ENCODE assay signal across 15 cellular contexts in the genomic region with DNA sequence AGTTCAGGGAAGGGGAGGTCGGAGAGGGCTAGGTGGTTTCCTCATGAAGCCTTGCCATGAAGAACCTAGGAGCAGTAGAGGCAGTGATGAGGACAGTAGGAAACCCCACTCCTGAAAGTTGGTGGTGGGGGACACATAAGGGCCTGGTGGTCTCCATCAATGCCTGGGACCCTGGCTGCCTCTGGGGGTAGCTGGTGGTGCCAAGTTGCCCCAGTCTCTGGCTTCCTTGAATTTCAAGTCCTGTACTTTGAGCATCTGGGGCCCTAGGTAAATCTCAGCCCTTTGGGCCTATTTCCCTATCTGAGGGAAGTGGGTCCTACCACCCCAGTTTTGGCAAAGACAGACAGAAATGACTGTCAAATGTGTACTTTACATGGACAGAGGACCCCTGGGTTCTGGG. TPM values are rescaled to one million over a fixed set of nuclear protein-coding genes. Genes with fewer than 3 reads are reported as not detected.
DNase-seq lines count a peak whose midpoint lies in the region; ATAC-seq and TF ChIP-seq lines count a peak whose summit lies in the region.
"Had no signal": no experiment of that assay in that cellular context is flagged by ENCODE, and none has a peak within 500 bp of the region (broad histone marks: within the 10 kb centered on the region; RNA-seq: fewer than 3 reads in every experiment).

No MANE protein-coding gene starts in this region.

- H3K9ac ChIP-seq in endodermal cell (ENCODE audit: extremely low read depth, low read length, poor library complexity, severe bottlenecking), result no peak overlapping the region

- H3K4me3 ChIP-seq in endodermal cell (ENCODE audit: low read length) (no peak overlapping the region), upper lobe of right lung (no peak overlapping the region), left ventricle myocardium inferior (no peak overlapping the region)
- H3K4me3 ChIP-seq: GM12878, GM23338 had no signal

- no peak for TF ChIP-seq CTCF in endodermal cell (conservative IDR thresholded peaks at IDR 0.05)
- no peak for TF ChIP-seq CTCF in upper lobe of right lung (IDR thresholded peaks at IDR 0.05)
- TF ChIP-seq CTCF in left ventricle myocardium inferior (IDR thresholded peaks at IDR 0.05; ENCODE audit: borderline replicate concordance), result no peak

- H3K9me3 ChIP-seq in endodermal cell (ENCODE audit: control insufficient read depth, low read length) (no peaks in the 10 kb centered on the region), upper lobe of right lung (no peaks in the 10 kb centered on the region), left ventricle myocardium inferior (replicated peaks) (no peaks in the 10 kb centered on the region)

- H3K4me3 Mint-ChIP-seq in activated T-cell treated with anti-CD3 and anti-CD28 coated beads, Interleukin-2, amount 50 U/mL, for 24 hours, result no peak overlapping the region
- H3K4me3 Mint-ChIP-seq in activated T-cell treated with anti-CD3 and anti-CD28 coated beads, Interleukin-2, amount 50 U/mL, for 72 hours, result no peak overlapping the region
- no peak overlapping the region for H3K4me3 Mint-ChIP-seq in endodermal cell
- H3K4me3 Mint-ChIP-seq: CD4-positive, alpha-beta T cell; GM23338 had no signal

- no peaks in the 10 kb centered on the region for H3K9me3 Mint-ChIP-seq in activated T-cell treated with anti-CD3 and anti-CD28 coated beads, Interleukin-2, amount 50 U/mL, for 24 hours
- no peaks in the 10 kb centered on the region for H3K9me3 Mint-ChIP-seq in activated T-cell treated with anti-CD3 and anti-CD28 coated beads, Interleukin-2, amount 50 U/mL, for 72 hours
- H3K9me3 Mint-ChIP-seq in endodermal cell, result no peaks in the 10 kb centered on the region
- H3K9me3 Mint-ChIP-seq: CD4-positive, alpha-beta T cell; GM23338 had no signal

- H3K27me3 ChIP-seq in endodermal cell (ENCODE audit: control insufficient read depth, insufficient read depth, low read length, poor library complexity, severe bottlenecking) (no peaks in the 10 kb centered on the region), upper lobe of right lung (no peaks in the 10 kb centered on the region), left ventricle myocardium inferior (ENCODE audit: low read depth) (no peaks in the 10 kb centered on the region)

- H3K36me3 ChIP-seq in endodermal cell (ENCODE audit: control insufficient read depth, insufficient read depth, low read length) (no peaks in the 10 kb centered on the region), upper lobe of right lung (no peaks in the 10 kb centered on the region), left ventricle myocardium inferior (no peaks in the 10 kb centered on the region)

- H3K27ac ChIP-seq in endodermal cell (ENCODE audit: low read depth, low read length) (no peak overlapping the region), substantia nigra (ENCODE audit: low read depth, low read length, poor library complexity, severe bottlenecking) (peak overlapping the region; percentile 66), upper lobe of right lung (no peak overlapping the region), left ventricle myocardium inferior (replicated peaks) (no peak overlapping the region)

- no peak overlapping the region for H3K27ac Mint-ChIP-seq in activated T-cell treated with anti-CD3 and anti-CD28 coated beads, Interleukin-2, amount 50 U/mL, for 24 hours
- H3K27ac Mint-ChIP-seq in activated T-cell treated with anti-CD3 and anti-CD28 coated beads, Interleukin-2, amount 50 U/mL, for 72 hours, result no peak overlapping the region
- H3K27ac Mint-ChIP-seq in endodermal cell, result no peak overlapping the region
- H3K27ac Mint-ChIP-seq: CD4-positive, alpha-beta T cell; GM23338 had no signal

- WGBS in endodermal cell (ENCODE audit: insufficient coverage in 1 of 2, insufficient read length in 1 of 2), 2 experiments, result 97 to 100% methylated on average over 1 of the region's 1 CpG

- peak; percentile 3 for DNase-seq in activated T-cell treated with anti-CD3 and anti-CD28 coated beads, Interleukin-2, amount 50 U/mL, for 24 hours
- DNase-seq in activated T-cell treated with anti-CD3 and anti-CD28 coated beads, Interleukin-2, amount 50 U/mL, for 72 hours, result no peak
- DNase-seq in endodermal cell, result peak; percentile 11
- DNase-seq in substantia nigra (lab: John Stamatoyannopoulos, UW), result no peak
- DNase-seq in upper lobe of right lung, result no peak
- no peak for DNase-seq in left ventricle myocardium inferior
- DNase-seq: 8988T; C1 segment of cervical spinal cord; Calu3; CD4-positive, alpha-beta T cell; DMS 273 treated with DMSO at 0.1 percent for 48 hours; DMS79 had no signal

- intact Hi-C loops in upper lobe of right lung (cut with DNase I) (no loop called here), left ventricle myocardium inferior (cut with micrococcal nuclease) (no loop called here)

- ATAC-seq in activated T-cell treated with anti-CD3 and anti-CD28 coated beads, Interleukin-2, amount 50 U/mL, for 72 hours (replicated peaks in 1 of 2), result no peak
- ATAC-seq in upper lobe of right lung, result no peak
- ATAC-seq in HG03159 (IDR thresholded peaks at IDR 0.05; ENCODE audit: unreplicated experiment), result no peak
- ATAC-seq: GM12878, GM23338 had no signal

- peaks cover 3% of the 10 kb centered on the region for H3K4me1 Mint-ChIP-seq in activated T-cell treated with anti-CD3 and anti-CD28 coated beads, Interleukin-2, amount 50 U/mL, for 24 hours (ENCODE audit: low read depth)
- peaks cover 6% of the 10 kb centered on the region for H3K4me1 Mint-ChIP-seq in activated T-cell treated with anti-CD3 and anti-CD28 coated beads, Interleukin-2, amount 50 U/mL, for 72 hours (ENCODE audit: low read depth)
- H3K4me1 Mint-ChIP-seq in endodermal cell, result peaks cover 8% of the 10 kb centered on the region

- H3K27me3 Mint-ChIP-seq in activated T-cell treated with anti-CD3 and anti-CD28 coated beads, Interleukin-2, amount 50 U/mL, for 24 hours, result no peaks in the 10 kb centered on the region
- no peaks in the 10 kb centered on the region for H3K27me3 Mint-ChIP-seq in activated T-cell treated with anti-CD3 and anti-CD28 coated beads, Interleukin-2, amount 50 U/mL, for 72 hours (ENCODE audit: low read depth)
- H3K27me3 Mint-ChIP-seq in endodermal cell (ENCODE audit: insufficient read depth), result no peaks in the 10 kb centered on the region
- H3K27me3 Mint-ChIP-seq: CD4-positive, alpha-beta T cell had no signal

- peaks cover 75% of the 10 kb centered on the region for H3K36me3 Mint-ChIP-seq in activated T-cell treated with anti-CD3 and anti-CD28 coated beads, Interleukin-2, amount 50 U/mL, for 24 hours (ENCODE audit: low read depth)
- peaks cover 2 to 3% of the 10 kb centered on the region in 2 donors for H3K36me3 Mint-ChIP-seq in activated T-cell treated with anti-CD3 and anti-CD28 coated beads, Interleukin-2, amount 50 U/mL, for 72 hours (ENCODE audit: insufficient read depth in 2 of 2)
- no peaks in the 10 kb centered on the region for H3K36me3 Mint-ChIP-seq in endodermal cell (ENCODE audit: low read depth)

- H3K4me1 ChIP-seq in endodermal cell (ENCODE audit: control insufficient read depth, insufficient read depth, low read length) (peaks cover 3% of the 10 kb centered on the region), upper lobe of right lung (no peaks in the 10 kb centered on the region), left ventricle myocardium inferior (no peaks in the 10 kb centered on the region)

RNA-seq across cellular contexts. Expression of gene AMPD3, which starts 28.1 kb away (rescaled TPM):
- total RNA-seq in activated T-cell treated with anti-CD3 and anti-CD28 coated beads, Interleukin-2, amount 50 U/mL, for 72 hours, result 10 to 100 TPM; 21.6 to 28.8 TPM
- 1 to 10 TPM; 7.1 to 7.9 TPM for total RNA-seq in endodermal cell
- polyA plus RNA-seq in endodermal cell (2013, experiment 1 of 2), result 2.5 TPM
- 2.2 TPM for polyA plus RNA-seq in endodermal cell (2013, experiment 2 of 2)
- total RNA-seq in upper lobe of right lung, result 11.6 TPM
- total RNA-seq in left ventricle myocardium inferior, result 3.4 TPM

RNA-seq across cellular contexts. Expression of gene RNF141, which starts 57.8 kb away (rescaled TPM):
- 10 to 100 TPM; 17.5 to 19.6 TPM for total RNA-seq in activated T-cell treated with anti-CD3 and anti-CD28 coated beads, Interleukin-2, amount 50 U/mL, for 72 hours
- 10 to 100 TPM; 34.7 to 42.2 TPM for total RNA-seq in endodermal cell
- 32.0 TPM for polyA plus RNA-seq in endodermal cell (2013, experiment 1 of 2)
- 31.3 TPM for polyA plus RNA-seq in endodermal cell (2013, experiment 2 of 2)
- total RNA-seq in upper lobe of right lung, result 50.0 TPM
- 39.2 TPM for total RNA-seq in left ventricle myocardium inferior

Comparison
In these comparisons a context has a peak if more than half of its experiments do, and no peak if none do; other contexts are left out.
1. DNase-seq: peak in activated T-cell treated with anti-CD3 and anti-CD28 coated beads, Interleukin-2, amount 50 U/mL, for 24 hours (single experiment) and endodermal cell (single experiment); none in activated T-cell treated with anti-CD3 and anti-CD28 coated beads, Interleukin-2, amount 50 U/mL, for 72 hours (0 of 2), substantia nigra (0 of 49), upper lobe of right lung (single experiment) and left ventricle myocardium inferior (single experiment).